1 cellular context compared by ENCODE assay signal in the genomic region with DNA sequence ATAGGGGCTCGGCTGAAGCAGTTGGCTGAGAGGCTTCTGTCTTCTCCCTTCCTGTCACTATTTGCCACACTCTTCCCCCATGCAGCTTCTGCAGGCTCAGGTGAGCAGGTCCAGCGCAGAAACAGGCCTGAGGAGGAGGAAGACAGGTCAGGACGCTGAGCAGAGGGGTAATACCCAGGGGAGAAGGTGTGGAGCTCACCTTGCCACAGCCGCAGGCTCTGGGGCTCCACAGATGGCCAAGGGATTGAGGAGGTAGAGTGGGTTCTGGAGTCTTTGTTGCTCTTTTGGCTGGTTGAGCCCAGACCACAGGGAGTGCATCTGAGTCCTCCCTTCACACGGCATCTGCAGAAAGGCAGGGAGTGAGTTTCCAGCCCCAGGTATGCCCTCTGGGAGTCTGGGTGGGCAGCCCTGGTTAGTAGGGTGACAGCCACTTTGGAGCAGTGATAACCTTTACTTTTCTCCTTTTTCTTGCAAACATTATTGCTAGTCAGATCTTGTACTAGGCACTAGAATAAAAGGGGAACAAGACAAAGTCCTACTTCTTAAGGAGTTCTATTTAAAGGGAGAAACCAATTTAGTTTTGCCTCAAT.
TF ChIP-seq lines count a peak whose summit lies in the region.

No MANE protein-coding gene starts in this region.

TF ChIP-seq in WTC11, 78 proteins besides CTCF, POLR2A, EP300 and RAD21 (continued from another document):
- no peak for TF ChIP-seq SMAD3 (CRISPR knock-in tag; IDR thresholded peaks at IDR 0.05; ENCODE audit: borderline replicate concordance)
- no peak for TF ChIP-seq ZBTB43 (CRISPR knock-in tag; IDR thresholded peaks at IDR 0.05)
- no peak for TF ChIP-seq ZNF416 (CRISPR knock-in tag; IDR thresholded peaks at IDR 0.05)
- no peak for TF ChIP-seq TCF7 (CRISPR knock-in tag; IDR thresholded peaks at IDR 0.05; ENCODE audit: low read depth)
- TF ChIP-seq MXD4 (CRISPR knock-in tag; IDR thresholded peaks at IDR 0.05; ENCODE audit: borderline replicate concordance), result no peak
- no peak for TF ChIP-seq NFE2L1 (CRISPR knock-in tag; IDR thresholded peaks at IDR 0.05)
- TF ChIP-seq ZNF532 (CRISPR knock-in tag; IDR thresholded peaks at IDR 0.05; ENCODE audit: borderline replicate concordance), result no peak
- TF ChIP-seq, protein P1, sequence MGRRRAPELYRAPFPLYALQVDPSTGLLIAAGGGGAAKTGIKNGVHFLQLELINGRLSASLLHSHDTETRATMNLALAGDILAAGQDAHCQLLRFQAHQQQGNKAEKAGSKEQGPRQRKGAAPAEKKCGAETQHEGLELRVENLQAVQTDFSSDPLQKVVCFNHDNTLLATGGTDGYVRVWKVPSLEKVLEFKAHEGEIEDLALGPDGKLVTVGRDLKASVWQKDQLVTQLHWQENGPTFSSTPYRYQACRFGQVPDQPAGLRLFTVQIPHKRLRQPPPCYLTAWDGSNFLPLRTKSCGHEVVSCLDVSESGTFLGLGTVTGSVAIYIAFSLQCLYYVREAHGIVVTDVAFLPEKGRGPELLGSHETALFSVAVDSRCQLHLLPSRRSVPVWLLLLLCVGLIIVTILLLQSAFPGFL (CRISPR knock-in tag; IDR thresholded peaks at IDR 0.05; ENCODE audit: borderline replicate concordance), result no peak
- TF ChIP-seq, protein P2, sequence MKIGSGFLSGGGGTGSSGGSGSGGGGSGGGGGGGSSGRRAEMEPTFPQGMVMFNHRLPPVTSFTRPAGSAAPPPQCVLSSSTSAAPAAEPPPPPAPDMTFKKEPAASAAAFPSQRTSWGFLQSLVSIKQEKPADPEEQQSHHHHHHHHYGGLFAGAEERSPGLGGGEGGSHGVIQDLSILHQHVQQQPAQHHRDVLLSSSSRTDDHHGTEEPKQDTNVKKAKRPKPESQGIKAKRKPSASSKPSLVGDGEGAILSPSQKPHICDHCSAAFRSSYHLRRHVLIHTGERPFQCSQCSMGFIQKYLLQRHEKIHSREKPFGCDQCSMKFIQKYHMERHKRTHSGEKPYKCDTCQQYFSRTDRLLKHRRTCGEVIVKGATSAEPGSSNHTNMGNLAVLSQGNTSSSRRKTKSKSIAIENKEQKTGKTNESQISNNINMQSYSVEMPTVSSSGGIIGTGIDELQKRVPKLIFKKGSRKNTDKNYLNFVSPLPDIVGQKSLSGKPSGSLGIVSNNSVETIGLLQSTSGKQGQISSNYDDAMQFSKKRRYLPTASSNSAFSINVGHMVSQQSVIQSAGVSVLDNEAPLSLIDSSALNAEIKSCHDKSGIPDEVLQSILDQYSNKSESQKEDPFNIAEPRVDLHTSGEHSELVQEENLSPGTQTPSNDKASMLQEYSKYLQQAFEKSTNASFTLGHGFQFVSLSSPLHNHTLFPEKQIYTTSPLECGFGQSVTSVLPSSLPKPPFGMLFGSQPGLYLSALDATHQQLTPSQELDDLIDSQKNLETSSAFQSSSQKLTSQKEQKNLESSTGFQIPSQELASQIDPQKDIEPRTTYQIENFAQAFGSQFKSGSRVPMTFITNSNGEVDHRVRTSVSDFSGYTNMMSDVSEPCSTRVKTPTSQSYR (CRISPR knock-in tag; IDR thresholded peaks at IDR 0.05), result no peak
- TF ChIP-seq PRDM15 (CRISPR knock-in tag; IDR thresholded peaks at IDR 0.05), result no peak
- TF ChIP-seq ZNF423 (CRISPR knock-in tag; IDR thresholded peaks at IDR 0.05), result no peak
- no peak for TF ChIP-seq NFATC4 (CRISPR knock-in tag; IDR thresholded peaks at IDR 0.05)
- TF ChIP-seq MAX (CRISPR knock-in tag; IDR thresholded peaks at IDR 0.05), result no peak
